10 cellular contexts compared by ENCODE assay signal in genomic region chr3:58336135-58336882, GRCh38. TPM values are rescaled to one million over a fixed set of nuclear protein-coding genes. Genes with fewer than 3 reads are reported as not detected.
A peak's percentile ranks its signal among the peaks of the same experiment; 100 is the strongest.
DNase-seq lines count a peak whose midpoint lies in the region; ATAC-seq and TF ChIP-seq lines count a peak whose summit lies in the region.
"Had no signal": no experiment of that assay in that cellular context is flagged by ENCODE, and none has a peak within 500 bp of the region (broad histone marks: within the 10 kb centered on the region; RNA-seq: fewer than 3 reads in every experiment).

No MANE protein-coding gene starts in this region.

- H3K36me3 Mint-ChIP-seq in CD4-positive, alpha-beta T cell (ENCODE audit: low read depth) = peaks cover 22% of the 10 kb centered on the region

- no peak overlapping the region for H3K9ac ChIP-seq in adipocyte (ENCODE audit: low read length)
- H3K9ac ChIP-seq: KMS-11 had no signal

- TF ChIP-seq CTCF in HFF-Myc (IDR thresholded peaks at IDR 0.05; ENCODE audit: low read depth, low read length, missing control alignments) = no peak
- TF ChIP-seq CTCF in CD4-positive, alpha-beta T cell (IDR thresholded peaks at IDR 0.05) = no peak
- no peak for TF ChIP-seq CTCF in lower leg skin (IDR thresholded peaks at IDR 0.05)

- peaks cover 48% of the 10 kb centered on the region for H3K4me1 Mint-ChIP-seq in CD4-positive, alpha-beta T cell (ENCODE audit: low read depth)

- DNase-seq in HFF-Myc (ENCODE audit: extremely low read depth, low read depth) (peak; percentile 81), adipocyte (ENCODE audit: low read depth) (peak; percentile 58), lower leg skin (ENCODE audit: low spot score in 2 of 2) (no peak)
- DNase-seq in CD4-positive, alpha-beta T cell = no peak
- DNase-seq: activated CD4-positive, alpha-beta T cell treated with anti-CD3 and anti-CD28 coated beads, Interleukin-2, amount 10 ng/mL, durations not matched to agents 7 days and 5 days had no signal

- H3K27me3 ChIP-seq in ACC112 (ENCODE audit: insufficient read depth, low read length) = no peaks in the 10 kb centered on the region
- no peaks in the 10 kb centered on the region for H3K27me3 ChIP-seq in adipocyte (replicated peaks; ENCODE audit: control insufficient read depth, insufficient read depth, low read length)
- H3K27me3 ChIP-seq in layer of hippocampus (ENCODE audit: control insufficient read depth, insufficient read depth, low read length) = no peaks in the 10 kb centered on the region
- no peaks in the 10 kb centered on the region for H3K27me3 ChIP-seq in CD4-positive, alpha-beta T cell (ENCODE audit: control insufficient read depth, insufficient read depth, low read length)

- H3K4me3 Mint-ChIP-seq in CD4-positive, alpha-beta T cell = no peak overlapping the region

- no peaks in the 10 kb centered on the region for H3K36me3 ChIP-seq in ACC112 (ENCODE audit: insufficient read depth, low read length)
- H3K36me3 ChIP-seq in adipocyte (ENCODE audit: control insufficient read depth, insufficient read depth, low read length, severe bottlenecking) = peaks cover 5% of the 10 kb centered on the region

- CTCF ChIA-PET in CD4-positive, alpha-beta T cell (lab: Charles Lee) = interaction anchor here (0.7 to 5.9 kb wide), 2 partner anchors 30 to 155 kb away, joined by 4 to 37 read pairs; partner anchors contain the start of genes HTD2, KCTD6 and RPP14

- peak overlapping the region; percentile 98 for H3K27ac ChIP-seq in ACC112 (ENCODE audit: low read depth, low read length)
- peak overlapping the region; percentile 8 for H3K27ac ChIP-seq in layer of hippocampus (ENCODE audit: low read depth, low read length)
- H3K27ac ChIP-seq in CD4-positive, alpha-beta T cell (ENCODE audit: low read depth, low read length) = no peak overlapping the region
- H3K27ac ChIP-seq: KMS-11 had no signal

- ATAC-seq in GM21526 (IDR thresholded peaks at IDR 0.05; ENCODE audit: low FRiP score, unreplicated experiment) (no peak), GM19455 (IDR thresholded peaks at IDR 0.05; ENCODE audit: unreplicated experiment) (no peak)
- ATAC-seq in CD4-positive, alpha-beta T cell (ENCODE audit: poor library complexity) = no peak

- no peaks in the 10 kb centered on the region for H3K27me3 Mint-ChIP-seq in CD4-positive, alpha-beta T cell
- H3K27me3 Mint-ChIP-seq: activated CD4-positive, alpha-beta T cell treated with anti-CD3 and anti-CD28 coated beads, Interleukin-2, amount 10 ng/mL, durations not matched to agents 7 days and 5 days had no signal

- H3K4me3 ChIP-seq in ACC112 (ENCODE audit: low read depth, low read length) (no peak overlapping the region), HFF-Myc (replicated peaks; ENCODE audit: low read depth, low read length) (no peak overlapping the region), adipocyte (ENCODE audit: low read length) (no peak overlapping the region), lower leg skin (ENCODE audit: low read depth, poor library complexity, severe bottlenecking) (no peak overlapping the region)

- H3K27ac Mint-ChIP-seq in CD4-positive, alpha-beta T cell = no peak overlapping the region

- H3K9me3 Mint-ChIP-seq in CD4-positive, alpha-beta T cell = no peaks in the 10 kb centered on the region
- H3K9me3 Mint-ChIP-seq: activated CD4-positive, alpha-beta T cell treated with anti-CD3 and anti-CD28 coated beads, Interleukin-2, amount 10 ng/mL, durations not matched to agents 7 days and 5 days had no signal

- H3K4me1 ChIP-seq in ACC112 (ENCODE audit: control insufficient read depth, insufficient read depth, low read length, unreplicated experiment) (peaks cover 32% of the 10 kb centered on the region), adipocyte (ENCODE audit: control insufficient read depth, insufficient read depth, low read length) (peaks cover 38% of the 10 kb centered on the region)

- POLR2A ChIA-PET in CD4-positive, alpha-beta T cell (lab: Charles Lee) = interaction anchor here (0.9 to 1.3 kb wide), 4 partner anchors 10 to 97 kb away, joined by 3 read pairs; partner anchors contain the start of gene HTD2

- no peak overlapping the region for H2AFZ ChIP-seq in ACC112 (ENCODE audit: low read length, unreplicated experiment)

- TF ChIP-seq POLR2A in lower leg skin (IDR thresholded peaks at IDR 0.05) = no peak

- no peaks in the 10 kb centered on the region for H3K9me3 ChIP-seq in adipocyte (ENCODE audit: control insufficient read depth, low read length)
- H3K9me3 ChIP-seq in CD4-positive, alpha-beta T cell (ENCODE audit: control insufficient read depth, low read length) = no peaks in the 10 kb centered on the region

- intact Hi-C loops in CD4-positive, alpha-beta T cell (cut with DNase I, micrococcal nuclease) = no loop called here
- intact Hi-C loops in lower leg skin (cut with DNase I; ENCODE audit: low total_unique reads) = no loop called here

- WGBS in lower leg skin, 2 donors = 93 to 96% methylated on average over 3 of the region's 3 CpGs

- peaks cover 45% of the 10 kb centered on the region for H3K79me2 ChIP-seq in ACC112 (ENCODE audit: control insufficient read depth, insufficient read depth, low read length, unreplicated experiment)

RNA-seq across cellular contexts. Expression of gene PXK, which starts 3.6 kb away (rescaled TPM):
- 10 to 100 TPM; 12.5 to 14.8 TPM for total RNA-seq in CD4-positive, alpha-beta T cell
- total RNA-seq in lower leg skin = 10 to 100 TPM; 19.4 to 27.7 (median 23.9) TPM

RNA-seq across cellular contexts. Expression of gene HTD2, which starts 30.0 kb away (rescaled TPM):
- total RNA-seq in CD4-positive, alpha-beta T cell = 1 to 10 TPM; 7.2 to 7.3 TPM
- 10 to 100 TPM in 3 of 4 donors, 1 to 10 TPM in 1; 9.5 to 17.7 (median 12.7) TPM for total RNA-seq in lower leg skin

RNA-seq across cellular contexts. Expression of gene RPP14, which starts 30.3 kb away (rescaled TPM):
- total RNA-seq in CD4-positive, alpha-beta T cell = 10 to 100 TPM; 17.7 to 19.7 TPM
- 10 to 100 TPM in 1 of 4 donors, 1 to 10 TPM in 3; 8.2 to 16.7 (median 9.5) TPM for total RNA-seq in lower leg skin

Comparison
In these comparisons a context has a peak if more than half of its experiments do, and no peak if none do; other contexts are left out.
1. DNase-seq: peak in HFF-Myc (single experiment) and adipocyte (single experiment); none in CD4-positive, alpha-beta T cell (0 of 10) and lower leg skin (0 of 2).